ENCODE assay signal across 9 cellular contexts in genomic region chr19:55503447-55504251, GRCh38. TPM values are rescaled to one million over a fixed set of nuclear protein-coding genes. Genes with fewer than 3 reads are reported as not detected.
DNase-seq lines count a peak whose midpoint lies in the region; ATAC-seq and TF ChIP-seq lines count a peak whose summit lies in the region.
"Had no signal": no experiment of that assay in that cellular context is flagged by ENCODE, and none has a peak within 500 bp of the region (broad histone marks: within the 10 kb centered on the region; RNA-seq: fewer than 3 reads in every experiment).

No MANE protein-coding gene starts in this region.

- no peaks in the 10 kb centered on the region for H3K36me3 Mint-ChIP-seq in chondrocyte (ENCODE audit: low read depth)

- peaks cover 6% of the 10 kb centered on the region for H3K4me1 Mint-ChIP-seq in chondrocyte (ENCODE audit: low read depth)

- intact Hi-C loops in left colon (cut with DNase I, micrococcal nuclease): no loop called here

- peak overlapping the region; percentile 74 for H3K4me3 Mint-ChIP-seq in chondrocyte (ENCODE audit: unreplicated experiment)

- H3K27ac Mint-ChIP-seq in chondrocyte (ENCODE audit: unreplicated experiment): peak overlapping the region; percentile 71

- peak; percentile 53 to 64 for DNase-seq in AML-193 (lab: John Stamatoyannopoulos, UW)
- peak; percentile 88 to 96 for DNase-seq in NCI-H446 (lab: John Stamatoyannopoulos, UW)
- peak; percentile 90 for DNase-seq in activated CD4-positive, alpha-beta T cell treated with anti-CD3 and anti-CD28 coated beads for 1 hour
- DNase-seq in chondrocyte (ENCODE audit: low spot score): peak; percentile 95
- DNase-seq in left colon: peak; percentile 89 to 93
- DNase-seq in stimulated activated CD4-positive, alpha-beta T cell treated with anti-CD3 and anti-CD28 coated beads, Interleukin-1b, Interleukin-23, amount 100 ng/mL, for 4 hours (ENCODE audit: low read depth in 2 of 2): peak; percentile 93 to 94

- ATAC-seq in GM19025 (IDR thresholded peaks at IDR 0.05; ENCODE audit: low read depth, unreplicated experiment) (peak; percentile 91), HG03354 (IDR thresholded peaks at IDR 0.05; ENCODE audit: poor library complexity, severe bottlenecking, unreplicated experiment) (peak; percentile 97), left colon (peak; percentile 98)

- TF ChIP-seq CTCF in chondrocyte (IDR thresholded peaks at IDR 0.05): peak; percentile 100

- H3K9me3 Mint-ChIP-seq in chondrocyte (ENCODE audit: low read depth): no peaks in the 10 kb centered on the region

- no peaks in the 10 kb centered on the region for H3K27me3 Mint-ChIP-seq in chondrocyte (ENCODE audit: low read depth)

RNA-seq across cellular contexts. Expression of gene SSC5D, which starts 15.4 kb away (rescaled TPM):
- total RNA-seq in chondrocyte (33.6 to 50.0 TPM (median 34.5 TPM) in 3 replicates), left colon (1 to 10 TPM; 2.6 to 5.8 TPM)

RNA-seq across cellular contexts. Expression of gene NAT14, which starts 18.7 kb away (rescaled TPM):
- total RNA-seq in chondrocyte (32.1 to 50.0 TPM (median 33.1 TPM) in 3 replicates), left colon (1 to 10 TPM; 4.0 to 4.8 TPM)

RNA-seq across cellular contexts. Expression of gene ZNF628, which starts 27.2 kb away (rescaled TPM):
- total RNA-seq in chondrocyte: 9.1 to 9.7 TPM (median 9.4 TPM) in 3 replicates
- total RNA-seq in left colon: 10 to 100 TPM in 1 of 2 donors, 1 to 10 TPM in 1; 8.0 to 10.3 TPM

RNA-seq across cellular contexts. Expression of gene SBK2, which starts 33.3 kb away (rescaled TPM):
- total RNA-seq in chondrocyte (not detected in 3 replicates), left colon (not detected)
- total RNA-seq: activated CD8-positive, alpha-beta memory T cell treated with anti-CD3 and anti-CD28 coated beads for 36 hours had no signal

RNA-seq across cellular contexts. Expression of gene C19orf85, which starts 39.1 kb away (rescaled TPM):
- total RNA-seq in chondrocyte (not detected in 3 replicates), left colon (not detected)
- total RNA-seq: activated CD8-positive, alpha-beta memory T cell treated with anti-CD3 and anti-CD28 coated beads for 36 hours had no signal

Comparison
In these comparisons a context has a peak if more than half of its experiments do, and no peak if none do; other contexts are left out.
1. Peak in every context shown above with its lines: DNase-seq and ATAC-seq.